ENCODE assay signal across 1 cellular context in the genomic region with DNA sequence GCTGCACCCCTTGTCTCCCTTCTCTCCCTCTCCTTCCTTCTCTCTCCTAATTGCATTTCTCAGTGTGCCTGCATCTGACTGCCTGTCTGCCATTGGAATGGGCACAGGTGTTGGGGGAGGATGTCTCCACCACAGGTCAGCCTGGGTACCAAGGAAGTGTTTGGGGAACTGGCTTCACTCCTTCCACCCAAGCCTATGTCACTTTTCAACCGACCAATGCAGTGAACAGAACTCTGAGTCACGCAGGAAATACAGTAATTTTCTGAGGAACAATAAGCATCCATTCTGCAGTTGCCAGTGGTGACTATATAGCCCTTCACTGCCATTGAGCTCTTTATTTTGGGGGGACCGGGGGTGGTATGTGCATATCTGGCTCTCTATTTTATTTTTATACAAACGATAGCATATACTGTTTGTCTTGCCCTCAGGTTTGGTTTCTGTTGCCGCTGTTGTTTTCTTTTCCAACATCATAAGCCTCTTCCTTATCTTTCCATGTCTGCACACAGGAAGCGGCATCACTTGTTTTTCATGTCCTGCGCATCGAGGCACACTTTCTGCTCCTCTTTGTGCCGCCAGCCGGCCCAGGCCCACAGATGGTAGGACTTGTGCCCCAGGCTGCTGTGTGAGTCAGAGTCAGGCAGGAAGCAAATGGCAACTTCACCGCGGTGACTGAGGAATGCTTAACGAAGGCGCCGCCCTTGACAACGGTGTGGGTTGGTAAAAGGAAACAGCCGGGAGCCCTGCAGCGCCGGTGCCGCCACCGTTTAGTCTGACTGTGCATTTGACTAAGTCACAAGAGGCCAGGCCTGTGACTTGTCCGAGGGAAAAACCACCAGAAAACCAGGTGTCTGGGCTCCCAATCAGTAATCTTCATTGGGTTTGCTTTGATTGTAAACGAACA.
TF ChIP-seq lines count a peak whose summit lies in the region.

No MANE protein-coding gene starts in this region.

TF ChIP-seq in H1, 55 proteins besides CTCF, POLR2A, EP300 and RAD21 (continued from another document):
- TF ChIP-seq BACH1 (IDR thresholded peaks at IDR 0.05; ENCODE audit: low read length) (peak; percentile 70; the same call in 1 of the 2 replicates), CREB1 (IDR thresholded peaks at IDR 0.05) (0 out of 2 replicates have a peak, but pooled peaks have one; percentile 19), GABPA (IDR thresholded peaks at IDR 0.05; ENCODE audit: borderline replicate concordance, insufficient read depth, low read length) (0 out of 2 replicates have a peak, but pooled peaks have one; percentile 27), SIN3A (conservative IDR thresholded peaks at IDR 0.05 in 1 of 2, IDR thresholded peaks at IDR 0.05 in 1 of 2; ENCODE audit: low read depth in 1 of 2, low read length in 2 of 2) (0 out of 4 replicates have a peak, but pooled peaks of 1 of the 2 experiments have one; percentile 47), POLR2AphosphoS5 (IDR thresholded peaks at IDR 0.05; ENCODE audit: low read depth, low read length) (peak; percentile 76), SP1 (IDR thresholded peaks at IDR 0.05; ENCODE audit: low read depth, low read length) (peak; percentile 32; the same call in 1 of the 2 replicates), TCF12 (IDR thresholded peaks at IDR 0.05; ENCODE audit: low read depth, low read length) (0 out of 2 replicates have a peak, but pooled peaks have one; percentile 29), SP2 (IDR thresholded peaks at IDR 0.05; ENCODE audit: low read length) (no peak), NANOG (IDR thresholded peaks at IDR 0.05; ENCODE audit: insufficient read depth, low read depth, low read length, poor library complexity, severe bottlenecking) (no peak), SRF (IDR thresholded peaks at IDR 0.05; ENCODE audit: low read depth, low read length) (no peak), TAF1 (IDR thresholded peaks at IDR 0.05; ENCODE audit: low read depth, low read length) (peak; percentile 71)
- TF ChIP-seq, protein P1, sequence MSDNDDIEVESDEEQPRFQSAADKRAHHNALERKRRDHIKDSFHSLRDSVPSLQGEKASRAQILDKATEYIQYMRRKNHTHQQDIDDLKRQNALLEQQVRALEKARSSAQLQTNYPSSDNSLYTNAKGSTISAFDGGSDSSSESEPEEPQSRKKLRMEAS (IDR thresholded peaks at IDR 0.05) = peak; percentile 59
